In the genomic region with DNA sequence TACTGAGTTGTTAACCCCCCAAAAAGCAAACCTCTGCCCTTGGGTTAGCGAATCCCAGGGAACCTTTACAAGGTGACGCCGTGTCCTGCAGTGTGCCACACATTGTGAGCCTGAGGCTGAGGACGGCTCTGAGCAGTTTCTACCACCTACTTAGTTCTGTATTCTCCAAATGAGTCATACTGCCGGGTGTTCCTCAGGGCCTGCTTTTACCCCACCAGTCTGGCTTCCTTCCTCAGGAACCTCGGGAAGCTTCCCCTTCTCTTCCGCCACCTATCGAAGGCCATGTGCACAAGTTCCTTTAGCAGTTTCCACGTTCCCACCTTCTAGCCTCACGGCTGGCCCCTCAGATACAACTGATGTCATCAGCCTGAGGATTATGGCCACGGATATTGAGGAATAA, we compare ENCODE assay signal across 12 cellular contexts.
A peak's percentile ranks its signal among the peaks of the same experiment; 100 is the strongest.
DNase-seq lines count a peak whose midpoint lies in the region; ATAC-seq and TF ChIP-seq lines count a peak whose summit lies in the region.
"Had no signal": no experiment of that assay in that cellular context is flagged by ENCODE, and none has a peak within 500 bp of the region (broad histone marks: within the 10 kb centered on the region; RNA-seq: fewer than 3 reads in every experiment).

No MANE protein-coding gene starts in this region.

- no peaks in the 10 kb centered on the region for H3K4me1 Mint-ChIP-seq in activated T-helper 17 cell treated with anti-CD3 and anti-CD28 coated beads, Interleukin-2, amount 50 U/mL, for 72 hours

- H3K4me3 ChIP-seq in osteoblast (ENCODE audit: insufficient read depth, low read length) (no peak overlapping the region), ascending aorta (no peak overlapping the region)

- H4K20me1 ChIP-seq in osteoblast (ENCODE audit: insufficient read depth, low read length): no peaks in the 10 kb centered on the region

- intact Hi-C loops in ascending aorta (cut with DNase I): no loop called here

- H3K79me2 ChIP-seq in osteoblast (ENCODE audit: insufficient read depth, low read length): no peaks in the 10 kb centered on the region

- H3K27ac Mint-ChIP-seq in activated T-helper 17 cell treated with anti-CD3 and anti-CD28 coated beads, Interleukin-2, amount 50 U/mL, for 72 hours: no peak overlapping the region

- H3K9me3 Mint-ChIP-seq in activated T-helper 17 cell treated with anti-CD3 and anti-CD28 coated beads, Interleukin-2, amount 50 U/mL, for 72 hours: no peaks in the 10 kb centered on the region

- no peak overlapping the region for H2AFZ ChIP-seq in osteoblast (ENCODE audit: low read length)

- peak; percentile 84 for ATAC-seq in GM18867 (IDR thresholded peaks at IDR 0.05; ENCODE audit: unreplicated experiment)
- peak; percentile 63 for ATAC-seq in HG02798 (IDR thresholded peaks at IDR 0.05; ENCODE audit: poor library complexity, unreplicated experiment)
- peak; percentile 95 for ATAC-seq in activated T-helper 17 cell treated with anti-CD3 and anti-CD28 coated beads, Interleukin-2, amount 50 U/mL, for 72 hours (replicated peaks)
- ATAC-seq: HCT116 had no signal

- H3K9me3 ChIP-seq in osteoblast (ENCODE audit: low read depth, low read length) (no peaks in the 10 kb centered on the region), ascending aorta (no peaks in the 10 kb centered on the region)
- H3K9me3 ChIP-seq: neutrophil had no signal

- H3K27ac ChIP-seq in osteoblast (ENCODE audit: low read depth, low read length) (no peak overlapping the region), ascending aorta (no peak overlapping the region)
- H3K27ac ChIP-seq: neutrophil had no signal

- H3K27me3 Mint-ChIP-seq in activated T-helper 17 cell treated with anti-CD3 and anti-CD28 coated beads, Interleukin-2, amount 50 U/mL, for 72 hours: peaks cover 14% of the 10 kb centered on the region

- H3K36me3 Mint-ChIP-seq in activated T-helper 17 cell treated with anti-CD3 and anti-CD28 coated beads, Interleukin-2, amount 50 U/mL, for 72 hours (ENCODE audit: low read depth): no peaks in the 10 kb centered on the region

- H3K36me3 ChIP-seq in osteoblast (ENCODE audit: insufficient read depth, low read length) (peaks cover 6% of the 10 kb centered on the region), ascending aorta (peaks cover 18 to 63% of the 10 kb centered on the region in 2 donors)
- H3K36me3 ChIP-seq: neutrophil had no signal

- peak; percentile 21 for DNase-seq in osteoblast (ENCODE audit: insufficient read length, low spot score, missing footprints)
- no peak for DNase-seq in NCI-H2029 treated with DMSO at 0.1 percent for 48 hours (lab: John Stamatoyannopoulos, UW)
- no peak for DNase-seq in middle frontal gyrus (ENCODE audit: extremely low spot score, low spot score)
- DNase-seq in ascending aorta (ENCODE audit: low spot score in 2 of 2): no peak
- DNase-seq: GF-D8, Kasumi-1, SW 1271 had no signal

- peaks cover 5% of the 10 kb centered on the region for H3K4me1 ChIP-seq in osteoblast (ENCODE audit: insufficient read depth, low read length)
- no peaks in the 10 kb centered on the region for H3K4me1 ChIP-seq in ascending aorta

- TF ChIP-seq CTCF in osteoblast (IDR thresholded peaks at IDR 0.05; ENCODE audit: extremely low read depth, low read depth, low read length) (no peak), ascending aorta (IDR thresholded peaks at IDR 0.05) (no peak)

- H3K4me3 Mint-ChIP-seq in activated T-helper 17 cell treated with anti-CD3 and anti-CD28 coated beads, Interleukin-2, amount 50 U/mL, for 72 hours: peak overlapping the region; percentile 4

- no peak overlapping the region for H3K4me2 ChIP-seq in osteoblast (ENCODE audit: insufficient read depth, low read length)

- H3K27me3 ChIP-seq in osteoblast (ENCODE audit: insufficient read depth, low read length) (no peaks in the 10 kb centered on the region), ascending aorta (no peaks in the 10 kb centered on the region)
- H3K27me3 ChIP-seq: neutrophil had no signal
